ENCODE assay signal across 11 cellular contexts in the genomic region with DNA sequence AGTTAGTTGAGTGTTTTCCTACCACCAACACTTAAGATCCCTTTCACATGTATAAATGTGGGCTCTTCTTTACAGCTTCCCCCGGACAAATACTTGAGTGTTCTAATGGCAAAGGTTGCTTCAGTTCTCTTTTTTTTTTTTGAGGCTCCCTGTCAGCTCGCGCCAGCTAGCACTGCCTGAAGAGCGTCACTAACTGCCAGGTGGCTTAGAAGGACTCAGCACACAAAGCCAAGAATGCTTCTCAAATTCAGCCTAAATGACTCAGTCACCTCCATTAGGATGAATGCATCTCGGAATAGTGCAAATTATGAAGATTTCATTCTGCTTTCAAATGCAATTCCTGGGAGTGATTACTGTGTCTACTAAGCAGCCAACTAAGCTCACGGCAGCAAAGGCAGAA.
DNase-seq lines count a peak whose midpoint lies in the region; ATAC-seq and TF ChIP-seq lines count a peak whose summit lies in the region.
"Had no signal": no experiment of that assay in that cellular context is flagged by ENCODE, and none has a peak within 500 bp of the region (broad histone marks: within the 10 kb centered on the region; RNA-seq: fewer than 3 reads in every experiment).

No MANE protein-coding gene starts in this region.

- H3K27me3 Mint-ChIP-seq in glutamatergic neuron (ENCODE audit: unreplicated experiment) (peaks cover 2% of the 10 kb centered on the region), natural killer cell (ENCODE audit: low read depth in 2 of 2) (no peaks in the 10 kb centered on the region)
- H3K27me3 Mint-ChIP-seq: activated CD4-positive, alpha-beta T cell treated with anti-CD3 and anti-CD28 coated beads, Interleukin-2, amount 10 ng/mL, durations not matched to agents 24 days and 14 days had no signal

- no peaks in the 10 kb centered on the region for H3K36me3 Mint-ChIP-seq in glutamatergic neuron (ENCODE audit: unreplicated experiment)
- H3K36me3 Mint-ChIP-seq in natural killer cell: no peaks in the 10 kb centered on the region
- H3K36me3 Mint-ChIP-seq: type B pancreatic cell had no signal

- DNase-seq in LHCN-M2 (ENCODE audit: low read depth) (peak; percentile 64), NCI-H2227 (lab: John Stamatoyannopoulos, UW; ENCODE audit: unreplicated experiment) (peak; percentile 54), cerebellum (ENCODE audit: low spot score) (peak; percentile 78), glutamatergic neuron (no peak), DMS153 treated with DMSO at 0.1 percent for 48 hours (lab: John Stamatoyannopoulos, UW; ENCODE audit: unreplicated experiment) (no peak), HK-2 (ENCODE audit: unreplicated experiment) (no peak), natural killer cell (no peak)
- DNase-seq: activated CD4-positive, alpha-beta T cell treated with anti-CD3 and anti-CD28 coated beads, Interleukin-2, amount 10 ng/mL, durations not matched to agents 24 days and 14 days; body of pancreas had no signal

- no peaks in the 10 kb centered on the region for H3K79me2 ChIP-seq in parathyroid adenoma

- H3K4me3 Mint-ChIP-seq in glutamatergic neuron (ENCODE audit: unreplicated experiment): no peak overlapping the region
- no peak overlapping the region for H3K4me3 Mint-ChIP-seq in natural killer cell
- H3K4me3 Mint-ChIP-seq: activated CD4-positive, alpha-beta T cell treated with anti-CD3 and anti-CD28 coated beads, Interleukin-2, amount 10 ng/mL, durations not matched to agents 24 days and 14 days; type B pancreatic cell had no signal

- no peak overlapping the region for H3K27ac ChIP-seq in parathyroid adenoma
- H3K27ac ChIP-seq: body of pancreas had no signal

- H3K4me2 ChIP-seq in parathyroid adenoma (ENCODE audit: low read length): no peak overlapping the region

- H3K4me1 Mint-ChIP-seq in glutamatergic neuron (ENCODE audit: low read depth, unreplicated experiment): no peaks in the 10 kb centered on the region
- H3K4me1 Mint-ChIP-seq in natural killer cell: no peaks in the 10 kb centered on the region
- H3K4me1 Mint-ChIP-seq: activated CD4-positive, alpha-beta T cell treated with anti-CD3 and anti-CD28 coated beads, Interleukin-2, amount 10 ng/mL, durations not matched to agents 24 days and 14 days had no signal

- H2AFZ ChIP-seq in parathyroid adenoma: peak overlapping the region; percentile 26

- peaks cover 2% of the 10 kb centered on the region for H3K9me3 Mint-ChIP-seq in glutamatergic neuron (ENCODE audit: unreplicated experiment)
- H3K9me3 Mint-ChIP-seq in natural killer cell: peaks cover 18 to 25% of the 10 kb centered on the region in 2 donors
- H3K9me3 Mint-ChIP-seq: type B pancreatic cell had no signal

- H3K9me3 ChIP-seq in parathyroid adenoma (ENCODE audit: control insufficient read depth, low read length): no peaks in the 10 kb centered on the region
- H3K9me3 ChIP-seq: body of pancreas had no signal

- H3K4me1 ChIP-seq in parathyroid adenoma: no peaks in the 10 kb centered on the region
- H3K4me1 ChIP-seq: body of pancreas had no signal

- intact Hi-C loops in natural killer cell (cut with micrococcal nuclease): no loop called here

- TF ChIP-seq CTCF in parathyroid adenoma (IDR thresholded peaks at IDR 0.05) (no peak), glutamatergic neuron (IDR thresholded peaks at IDR 0.05; ENCODE audit: partially characterized antibody, unreplicated experiment) (no peak), natural killer cell (IDR thresholded peaks at IDR 0.05) (no peak)

- H3K4me3 ChIP-seq in parathyroid adenoma (ENCODE audit: low read depth, low read length): no peak overlapping the region
- H3K4me3 ChIP-seq: body of pancreas had no signal

- ATAC-seq in natural killer cell: no peak
- ATAC-seq: body of pancreas had no signal

- H3K36me3 ChIP-seq in parathyroid adenoma (ENCODE audit: control insufficient read depth, insufficient read depth, low read length): no peaks in the 10 kb centered on the region

- H3K27me3 ChIP-seq in parathyroid adenoma (ENCODE audit: control insufficient read depth, insufficient read depth, low read length): no peaks in the 10 kb centered on the region
- H3K27me3 ChIP-seq: body of pancreas had no signal

- no peak overlapping the region for H3K27ac Mint-ChIP-seq in glutamatergic neuron (ENCODE audit: unreplicated experiment)
- H3K27ac Mint-ChIP-seq in natural killer cell: no peak overlapping the region
- H3K27ac Mint-ChIP-seq: activated CD4-positive, alpha-beta T cell treated with anti-CD3 and anti-CD28 coated beads, Interleukin-2, amount 10 ng/mL, durations not matched to agents 24 days and 14 days; type B pancreatic cell had no signal

- H3K9ac ChIP-seq in parathyroid adenoma: no peak overlapping the region

Comparison
In these comparisons a context has a peak if more than half of its experiments do, and no peak if none do; other contexts are left out.
1. DNase-seq: peak in LHCN-M2 (single experiment), NCI-H2227 (single experiment) and cerebellum (single experiment); none in glutamatergic neuron (single experiment), DMS153 treated with DMSO at 0.1 percent for 48 hours (single experiment), HK-2 (single experiment) and natural killer cell (single experiment).